ENCODE assay signal across 6 cellular contexts in genomic region chr17:41628073-41628370, GRCh38. TPM values are rescaled to one million over a fixed set of nuclear protein-coding genes. Genes with fewer than 3 reads are reported as not detected.
"Had no signal": no experiment of that assay in that cellular context is flagged by ENCODE, and none has a peak within 500 bp of the region (broad histone marks: within the 10 kb centered on the region; RNA-seq: fewer than 3 reads in every experiment).

No MANE protein-coding gene starts in this region.

RNA-seq across cellular contexts. Expression of gene KRT17, which starts 3.6 kb away (rescaled TPM):
- total RNA-seq: SK-MEL-5 had no signal
- polyA plus RNA-seq: IgD-negative memory B cell had no signal

RNA-seq across cellular contexts. Expression of gene KRT16, which starts 15.5 kb away (rescaled TPM):
- total RNA-seq: HT1080, K562, SK-MEL-5 had no signal
- polyA plus RNA-seq: IgD-negative memory B cell, SK-N-SH had no signal

RNA-seq across cellular contexts. Expression of gene KRT14, which starts 41.3 kb away (rescaled TPM):
- total RNA-seq: K562, SK-MEL-5 had no signal
- polyA plus RNA-seq: IgD-negative memory B cell, SK-N-SH had no signal

RNA-seq across cellular contexts. Expression of gene KRT9, which starts 56.2 kb away (rescaled TPM):
- total RNA-seq: HT1080, K562, M059J, SK-MEL-5 had no signal
- polyA plus RNA-seq: IgD-negative memory B cell, SK-N-SH had no signal
